Comparison of ENCODE assay signal across 1 cellular context in genomic region chr3:169299897-169300296, GRCh38.
A peak's percentile ranks its signal among the peaks of the same experiment; 100 is the strongest.
TF ChIP-seq lines count a peak whose summit lies in the region.

No MANE protein-coding gene starts in this region.

TF ChIP-seq in HEK293, 187 proteins besides CTCF, POLR2A, EP300 and RAD21 (continued from another document and continues in another):
- TF ChIP-seq ZNF302 (tag by site-specific recombination; IDR thresholded peaks at IDR 0.05; ENCODE audit: low read depth) (no peak), ZNF394 (tag by site-specific recombination; IDR thresholded peaks at IDR 0.05; ENCODE audit: borderline replicate concordance) (no peak; the same call in 1 of the 2 replicates), MZF1 (tag by site-specific recombination; IDR thresholded peaks at IDR 0.05; ENCODE audit: borderline replicate concordance) (no peak), ZNF174 (tag by site-specific recombination; IDR thresholded peaks at IDR 0.05) (no peak), ZNF214 (tag by site-specific recombination; IDR thresholded peaks at IDR 0.05; ENCODE audit: borderline replicate concordance) (no peak), SETDB1 (IDR thresholded peaks at IDR 0.05; ENCODE audit: insufficient read length, low read length) (no peak), ZNF548 (tag by site-specific recombination; IDR thresholded peaks at IDR 0.05) (no peak), ZNF221 (tag by site-specific recombination; IDR thresholded peaks at IDR 0.05; ENCODE audit: borderline replicate concordance) (no peak), ZNF146 (tag by site-specific recombination; IDR thresholded peaks at IDR 0.05) (no peak), AEBP2 (tag by site-specific recombination; IDR thresholded peaks at IDR 0.05; ENCODE audit: borderline replicate concordance) (no peak), ZNF23 (tag by site-specific recombination; IDR thresholded peaks at IDR 0.05; ENCODE audit: borderline replicate concordance) (no peak), ZNF366 (tag by site-specific recombination; conservative IDR thresholded peaks at IDR 0.05) (peak; percentile 70), ZNF791 (tag by site-specific recombination; IDR thresholded peaks at IDR 0.05) (no peak), ZSCAN16 (tag by site-specific recombination; IDR thresholded peaks at IDR 0.05) (no peak), ZNF664 (tag by site-specific recombination; IDR thresholded peaks at IDR 0.05) (no peak), MYNN (tag by site-specific recombination; IDR thresholded peaks at IDR 0.05; ENCODE audit: borderline replicate concordance) (no peak), ZNF510 (tag by site-specific recombination; IDR thresholded peaks at IDR 0.05; ENCODE audit: insufficient replicate concordance) (no peak), KLF7 (tag by site-specific recombination; IDR thresholded peaks at IDR 0.05; ENCODE audit: borderline replicate concordance) (no peak), ZFP3 (tag by site-specific recombination; IDR thresholded peaks at IDR 0.05; ENCODE audit: low read depth) (no peak), ZNF555 (tag by site-specific recombination; conservative IDR thresholded peaks at IDR 0.05) (no peak), ZNF292 (tag by site-specific recombination; IDR thresholded peaks at IDR 0.05; ENCODE audit: borderline replicate concordance, low read depth) (no peak), HOXC10 (CRISPR knock-in tag; IDR thresholded peaks at IDR 0.05) (no peak), ZNF112 (tag by site-specific recombination; IDR thresholded peaks at IDR 0.05) (no peak), ZNF354C (tag by site-specific recombination; IDR thresholded peaks at IDR 0.05; ENCODE audit: borderline replicate concordance, low read depth) (no peak), ZNF596 (tag by site-specific recombination; IDR thresholded peaks at IDR 0.05) (no peak), ZNF843 (tag by site-specific recombination; IDR thresholded peaks at IDR 0.05) (peak; percentile 63; the same call in 1 of the 2 replicates), ZXDB (tag by site-specific recombination; IDR thresholded peaks at IDR 0.05) (no peak; the same call in 1 of the 2 replicates), ZBTB17 (tag by site-specific recombination; IDR thresholded peaks at IDR 0.05) (peak; percentile 60; the same call in 1 of the 2 replicates), KLF9 (tag by site-specific recombination; IDR thresholded peaks at IDR 0.05; ENCODE audit: low read depth) (no peak), ZSCAN18 (tag by site-specific recombination; IDR thresholded peaks at IDR 0.05) (no peak), OVOL3 (tag by site-specific recombination; IDR thresholded peaks at IDR 0.05) (no peak), ZBTB1 (tag by site-specific recombination; IDR thresholded peaks at IDR 0.05) (no peak), ZBTB7A (tag by site-specific recombination; IDR thresholded peaks at IDR 0.05; ENCODE audit: low read depth) (no peak), ZSCAN23 (tag by site-specific recombination; IDR thresholded peaks at IDR 0.05) (no peak), SCRT2 (tag by site-specific recombination; IDR thresholded peaks at IDR 0.05) (no peak), ZEB2 (tag by site-specific recombination; IDR thresholded peaks at IDR 0.05) (peak; percentile 70), TRIM28 (IDR thresholded peaks at IDR 0.05; ENCODE audit: borderline replicate concordance, low read length) (no peak), GFI1B (tag by site-specific recombination; IDR thresholded peaks at IDR 0.05) (0 out of 2 replicates have a peak, but pooled peaks have one; percentile 23)
- TF ChIP-seq, protein P1, sequence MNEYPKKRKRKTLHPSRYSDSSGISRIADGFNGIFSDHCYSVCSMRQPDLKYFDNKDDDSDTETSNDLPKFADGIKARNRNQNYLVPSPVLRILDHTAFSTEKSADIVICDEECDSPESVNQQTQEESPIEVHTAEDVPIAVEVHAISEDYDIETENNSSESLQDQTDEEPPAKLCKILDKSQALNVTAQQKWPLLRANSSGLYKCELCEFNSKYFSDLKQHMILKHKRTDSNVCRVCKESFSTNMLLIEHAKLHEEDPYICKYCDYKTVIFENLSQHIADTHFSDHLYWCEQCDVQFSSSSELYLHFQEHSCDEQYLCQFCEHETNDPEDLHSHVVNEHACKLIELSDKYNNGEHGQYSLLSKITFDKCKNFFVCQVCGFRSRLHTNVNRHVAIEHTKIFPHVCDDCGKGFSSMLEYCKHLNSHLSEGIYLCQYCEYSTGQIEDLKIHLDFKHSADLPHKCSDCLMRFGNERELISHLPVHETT (tag by site-specific recombination; IDR thresholded peaks at IDR 0.05), result no peak
- TF ChIP-seq, protein P2, sequence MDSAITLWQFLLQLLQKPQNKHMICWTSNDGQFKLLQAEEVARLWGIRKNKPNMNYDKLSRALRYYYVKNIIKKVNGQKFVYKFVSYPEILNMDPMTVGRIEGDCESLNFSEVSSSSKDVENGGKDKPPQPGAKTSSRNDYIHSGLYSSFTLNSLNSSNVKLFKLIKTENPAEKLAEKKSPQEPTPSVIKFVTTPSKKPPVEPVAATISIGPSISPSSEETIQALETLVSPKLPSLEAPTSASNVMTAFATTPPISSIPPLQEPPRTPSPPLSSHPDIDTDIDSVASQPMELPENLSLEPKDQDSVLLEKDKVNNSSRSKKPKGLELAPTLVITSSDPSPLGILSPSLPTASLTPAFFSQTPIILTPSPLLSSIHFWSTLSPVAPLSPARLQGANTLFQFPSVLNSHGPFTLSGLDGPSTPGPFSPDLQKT (IDR thresholded peaks at IDR 0.05; ENCODE audit: borderline replicate concordance, low read depth, low read length), result no peak
- TF ChIP-seq, protein P3, sequence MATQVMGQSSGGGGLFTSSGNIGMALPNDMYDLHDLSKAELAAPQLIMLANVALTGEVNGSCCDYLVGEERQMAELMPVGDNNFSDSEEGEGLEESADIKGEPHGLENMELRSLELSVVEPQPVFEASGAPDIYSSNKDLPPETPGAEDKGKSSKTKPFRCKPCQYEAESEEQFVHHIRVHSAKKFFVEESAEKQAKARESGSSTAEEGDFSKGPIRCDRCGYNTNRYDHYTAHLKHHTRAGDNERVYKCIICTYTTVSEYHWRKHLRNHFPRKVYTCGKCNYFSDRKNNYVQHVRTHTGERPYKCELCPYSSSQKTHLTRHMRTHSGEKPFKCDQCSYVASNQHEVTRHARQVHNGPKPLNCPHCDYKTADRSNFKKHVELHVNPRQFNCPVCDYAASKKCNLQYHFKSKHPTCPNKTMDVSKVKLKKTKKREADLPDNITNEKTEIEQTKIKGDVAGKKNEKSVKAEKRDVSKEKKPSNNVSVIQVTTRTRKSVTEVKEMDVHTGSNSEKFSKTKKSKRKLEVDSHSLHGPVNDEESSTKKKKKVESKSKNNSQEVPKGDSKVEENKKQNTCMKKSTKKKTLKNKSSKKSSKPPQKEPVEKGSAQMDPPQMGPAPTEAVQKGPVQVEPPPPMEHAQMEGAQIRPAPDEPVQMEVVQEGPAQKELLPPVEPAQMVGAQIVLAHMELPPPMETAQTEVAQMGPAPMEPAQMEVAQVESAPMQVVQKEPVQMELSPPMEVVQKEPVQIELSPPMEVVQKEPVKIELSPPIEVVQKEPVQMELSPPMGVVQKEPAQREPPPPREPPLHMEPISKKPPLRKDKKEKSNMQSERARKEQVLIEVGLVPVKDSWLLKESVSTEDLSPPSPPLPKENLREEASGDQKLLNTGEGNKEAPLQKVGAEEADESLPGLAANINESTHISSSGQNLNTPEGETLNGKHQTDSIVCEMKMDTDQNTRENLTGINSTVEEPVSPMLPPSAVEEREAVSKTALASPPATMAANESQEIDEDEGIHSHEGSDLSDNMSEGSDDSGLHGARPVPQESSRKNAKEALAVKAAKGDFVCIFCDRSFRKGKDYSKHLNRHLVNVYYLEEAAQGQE (tag by site-specific recombination; IDR thresholded peaks at IDR 0.05), result no peak
- TF ChIP-seq, protein P4, sequence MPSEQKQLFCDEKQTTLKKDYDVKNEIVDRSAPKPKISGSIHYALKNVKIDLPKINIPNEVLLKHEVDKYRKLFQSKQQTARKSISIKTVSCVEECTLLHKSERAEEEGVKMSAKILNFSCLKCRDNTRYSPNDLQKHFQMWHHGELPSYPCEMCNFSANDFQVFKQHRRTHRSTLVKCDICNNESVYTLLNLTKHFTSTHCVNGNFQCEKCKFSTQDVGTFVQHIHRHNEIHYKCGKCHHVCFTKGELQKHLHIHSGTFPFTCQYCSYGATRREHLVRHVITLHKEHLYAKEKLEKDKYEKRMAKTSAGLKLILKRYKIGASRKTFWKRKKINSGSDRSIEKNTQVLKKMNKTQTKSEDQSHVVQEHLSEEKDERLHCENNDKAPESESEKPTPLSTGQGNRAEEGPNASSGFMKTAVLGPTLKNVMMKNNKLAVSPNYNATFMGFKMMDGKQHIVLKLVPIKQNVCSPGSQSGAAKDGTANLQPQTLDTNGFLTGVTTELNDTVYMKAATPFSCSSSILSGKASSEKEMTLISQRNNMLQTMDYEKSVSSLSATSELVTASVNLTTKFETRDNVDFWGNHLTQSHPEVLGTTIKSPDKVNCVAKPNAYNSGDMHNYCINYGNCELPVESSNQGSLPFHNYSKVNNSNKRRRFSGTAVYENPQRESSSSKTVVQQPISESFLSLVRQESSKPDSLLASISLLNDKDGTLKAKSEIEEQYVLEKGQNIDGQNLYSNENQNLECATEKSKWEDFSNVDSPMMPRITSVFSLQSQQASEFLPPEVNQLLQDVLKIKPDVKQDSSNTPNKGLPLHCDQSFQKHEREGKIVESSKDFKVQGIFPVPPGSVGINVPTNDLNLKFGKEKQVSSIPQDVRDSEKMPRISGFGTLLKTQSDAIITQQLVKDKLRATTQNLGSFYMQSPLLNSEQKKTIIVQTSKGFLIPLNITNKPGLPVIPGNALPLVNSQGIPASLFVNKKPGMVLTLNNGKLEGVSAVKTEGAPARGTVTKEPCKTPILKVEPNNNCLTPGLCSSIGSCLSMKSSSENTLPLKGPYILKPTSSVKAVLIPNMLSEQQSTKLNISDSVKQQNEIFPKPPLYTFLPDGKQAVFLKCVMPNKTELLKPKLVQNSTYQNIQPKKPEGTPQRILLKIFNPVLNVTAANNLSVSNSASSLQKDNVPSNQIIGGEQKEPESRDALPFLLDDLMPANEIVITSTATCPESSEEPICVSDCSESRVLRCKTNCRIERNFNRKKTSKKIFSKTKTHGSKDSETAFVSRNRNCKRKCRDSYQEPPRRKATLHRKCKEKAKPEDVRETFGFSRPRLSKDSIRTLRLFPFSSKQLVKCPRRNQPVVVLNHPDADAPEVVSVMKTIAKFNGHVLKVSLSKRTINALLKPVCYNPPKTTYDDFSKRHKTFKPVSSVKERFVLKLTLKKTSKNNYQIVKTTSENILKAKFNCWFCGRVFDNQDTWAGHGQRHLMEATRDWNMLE (tag by site-specific recombination; conservative IDR thresholded peaks at IDR 0.05; ENCODE audit: low read depth), result no peak
- TF ChIP-seq, protein P5, sequence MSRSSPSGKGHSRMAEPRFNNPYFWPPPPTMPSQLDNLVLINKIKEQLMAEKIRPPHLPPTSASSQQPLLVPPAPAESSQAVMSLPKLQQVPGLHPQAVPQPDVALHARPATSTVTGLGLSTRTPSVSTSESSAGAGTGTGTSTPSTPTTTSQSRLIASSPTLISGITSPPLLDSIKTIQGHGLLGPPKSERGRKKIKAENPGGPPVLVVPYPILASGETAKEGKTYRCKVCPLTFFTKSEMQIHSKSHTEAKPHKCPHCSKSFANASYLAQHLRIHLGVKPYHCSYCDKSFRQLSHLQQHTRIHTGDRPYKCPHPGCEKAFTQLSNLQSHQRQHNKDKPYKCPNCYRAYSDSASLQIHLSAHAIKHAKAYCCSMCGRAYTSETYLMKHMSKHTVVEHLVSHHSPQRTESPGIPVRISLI (tag by site-specific recombination; IDR thresholded peaks at IDR 0.05), result 0 out of 2 replicates have a peak, but pooled peaks have one; percentile 24
- TF ChIP-seq, protein P6, sequence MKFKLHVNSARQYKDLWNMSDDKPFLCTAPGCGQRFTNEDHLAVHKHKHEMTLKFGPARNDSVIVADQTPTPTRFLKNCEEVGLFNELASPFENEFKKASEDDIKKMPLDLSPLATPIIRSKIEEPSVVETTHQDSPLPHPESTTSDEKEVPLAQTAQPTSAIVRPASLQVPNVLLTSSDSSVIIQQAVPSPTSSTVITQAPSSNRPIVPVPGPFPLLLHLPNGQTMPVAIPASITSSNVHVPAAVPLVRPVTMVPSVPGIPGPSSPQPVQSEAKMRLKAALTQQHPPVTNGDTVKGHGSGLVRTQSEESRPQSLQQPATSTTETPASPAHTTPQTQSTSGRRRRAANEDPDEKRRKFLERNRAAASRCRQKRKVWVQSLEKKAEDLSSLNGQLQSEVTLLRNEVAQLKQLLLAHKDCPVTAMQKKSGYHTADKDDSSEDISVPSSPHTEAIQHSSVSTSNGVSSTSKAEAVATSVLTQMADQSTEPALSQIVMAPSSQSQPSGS (tag by site-specific recombination; IDR thresholded peaks at IDR 0.05; ENCODE audit: low read depth), result peak; percentile 50; the same call in 1 of the 2 replicates
- TF ChIP-seq, protein P7, sequence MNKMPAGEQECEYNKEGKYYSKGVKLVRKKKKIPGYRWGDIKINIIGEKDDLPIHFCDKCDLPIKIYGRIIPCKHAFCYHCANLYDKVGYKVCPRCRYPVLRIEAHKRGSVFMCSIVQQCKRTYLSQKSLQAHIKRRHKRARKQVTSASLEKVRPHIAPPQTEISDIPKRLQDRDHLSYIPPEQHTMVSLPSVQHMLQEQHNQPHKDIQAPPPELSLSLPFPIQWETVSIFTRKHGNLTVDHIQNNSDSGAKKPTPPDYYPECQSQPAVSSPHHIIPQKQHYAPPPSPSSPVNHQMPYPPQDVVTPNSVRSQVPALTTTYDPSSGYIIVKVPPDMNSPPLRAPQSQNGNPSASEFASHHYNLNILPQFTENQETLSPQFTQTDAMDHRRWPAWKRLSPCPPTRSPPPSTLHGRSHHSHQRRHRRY (tag by site-specific recombination; IDR thresholded peaks at IDR 0.05), result no peak
